In genomic region chr3:25045291-25045690, GRCh38 we compare ENCODE assay signal across 16 cellular contexts.
DNase-seq lines count a peak whose midpoint lies in the region; ATAC-seq and TF ChIP-seq lines count a peak whose summit lies in the region.
"Had no signal": no experiment of that assay in that cellular context is flagged by ENCODE, and none has a peak within 500 bp of the region (broad histone marks: within the 10 kb centered on the region; RNA-seq: fewer than 3 reads in every experiment).

No MANE protein-coding gene starts in this region.

- no peak overlapping the region for H3K4me3 ChIP-seq in HEK293 (ENCODE audit: low read depth, low read length)
- H3K4me3 ChIP-seq in choroid plexus epithelial cell (ENCODE audit: low read depth, low read length) = no peak overlapping the region
- no peak overlapping the region for H3K4me3 ChIP-seq in right cardiac atrium (ENCODE audit: low read length)
- H3K4me3 ChIP-seq in neuronal stem cell (ENCODE audit: low read length in 2 of 2) = no peak overlapping the region
- H3K4me3 ChIP-seq in tibial nerve = no peak overlapping the region
- H3K4me3 ChIP-seq: adrenal gland had no signal

- peak; percentile 80 to 81 for ATAC-seq in right cardiac atrium
- no peak for ATAC-seq in HG02588 (IDR thresholded peaks at IDR 0.05; ENCODE audit: unreplicated experiment)
- no peak for ATAC-seq in GM18909 (IDR thresholded peaks at IDR 0.05; ENCODE audit: poor library complexity, unreplicated experiment)
- ATAC-seq: HCT116; natural killer cell; stimulated activated naive B cell treated with anti-CD40 and anti-IgM and Interleukin-4, amounts not matched to agents 10 μg/mL and 1 μg/mL and 100 μg/mL, for 72 hours had no signal

- H3K27ac ChIP-seq in HEK293 (ENCODE audit: extremely low read depth, low read depth, low read length) = no peak overlapping the region
- H3K27ac ChIP-seq in right cardiac atrium (ENCODE audit: low read length) = peak overlapping the region; percentile 85
- H3K27ac ChIP-seq in neuronal stem cell (replicated peaks; ENCODE audit: low read length) = peak overlapping the region; percentile 79
- H3K27ac ChIP-seq in tibial nerve = peak overlapping the region in 2 of 4 donors; percentile 19 to 53
- H3K27ac ChIP-seq: adrenal gland had no signal

- H2BK15ac ChIP-seq in neuronal stem cell (ENCODE audit: low read length) = no peak overlapping the region

- no peak for TF ChIP-seq POLR2A in tibial nerve (IDR thresholded peaks at IDR 0.05)

- WGBS in right cardiac atrium = 19% methylated on average over 3 of the region's 3 CpGs
- WGBS in neuronal stem cell (ENCODE audit: extremely low coverage in 2 of 2, insufficient read length in 2 of 2, insufficient replicate concordance in 1 of 2), 2 donors = no CpG with 5 or more reads among the region's 3 CpGs
- WGBS in tibial nerve, 2 donors = 11 to 15% methylated on average over 3 of the region's 3 CpGs

- H3K23ac ChIP-seq in neuronal stem cell (ENCODE audit: low read depth, low read length, poor library complexity) = no peak overlapping the region

- TF ChIP-seq EP300 in tibial nerve (IDR thresholded peaks at IDR 0.05) = no peak

- H3K4ac ChIP-seq in neuronal stem cell (ENCODE audit: low read length) = no peak overlapping the region

- POLR2A ChIA-PET in HEK293 (lab: Yijun Ruan, JAX) = no interaction called here

- no peak overlapping the region for H4K8ac ChIP-seq in neuronal stem cell (ENCODE audit: low read depth, low read length)

- H3K36me3 ChIP-seq in HEK293 (ENCODE audit: control insufficient read depth in 2 of 2, insufficient read depth in 1 of 2, low read length in 2 of 2) = no peaks in the 10 kb centered on the region
- no peaks in the 10 kb centered on the region for H3K36me3 ChIP-seq in neuronal stem cell (replicated peaks in 1 of 2; ENCODE audit: control insufficient read depth in 2 of 2, insufficient read depth in 2 of 2, low read length in 2 of 2)
- no peaks in the 10 kb centered on the region for H3K36me3 ChIP-seq in tibial nerve
- H3K36me3 ChIP-seq: adrenal gland had no signal

- H3K9me3 ChIP-seq in HEK293 (ENCODE audit: control insufficient read depth, insufficient read depth, low read depth, low read length) (no peaks in the 10 kb centered on the region), right cardiac atrium (ENCODE audit: control insufficient read depth, low read length) (no peaks in the 10 kb centered on the region), neuronal stem cell (replicated peaks in 1 of 2; ENCODE audit: control insufficient read depth in 2 of 2, insufficient read depth in 1 of 2, low read depth in 1 of 2, low read length in 2 of 2) (peaks cover 0 to 6% of the 10 kb centered on the region in 2 donors), tibial nerve (no peaks in the 10 kb centered on the region)
- H3K9me3 ChIP-seq: adrenal gland had no signal

- peak overlapping the region; percentile 32 for H3K4me2 ChIP-seq in neuronal stem cell (ENCODE audit: insufficient read depth, low read length, poor library complexity, severe bottlenecking)

- no peak overlapping the region for H2AK5ac ChIP-seq in neuronal stem cell (ENCODE audit: low read depth, low read length)

- intact Hi-C loops in right cardiac atrium (cut with DNase I) = no loop called here

- H3K18ac ChIP-seq in neuronal stem cell (ENCODE audit: low read length) = no peak overlapping the region

- no peak overlapping the region for H3K9ac ChIP-seq in neuronal stem cell (ENCODE audit: low read depth, low read length, poor library complexity)

- H2AFZ ChIP-seq in neuronal stem cell (ENCODE audit: low read length) = peak overlapping the region; percentile 71

- H2BK12ac ChIP-seq in neuronal stem cell (ENCODE audit: low read length) = no peak overlapping the region

- H2BK120ac ChIP-seq in neuronal stem cell (ENCODE audit: low read depth, low read length) = no peak overlapping the region

- no peak overlapping the region for H4K91ac ChIP-seq in neuronal stem cell (ENCODE audit: low read depth, low read length, poor library complexity)

- no peaks in the 10 kb centered on the region for H3K4me1 ChIP-seq in HEK293 (ENCODE audit: control insufficient read depth, insufficient read depth, low read length)
- H3K4me1 ChIP-seq in right cardiac atrium (ENCODE audit: control insufficient read depth, insufficient read depth, low read length) = peaks cover 7% of the 10 kb centered on the region
- peaks cover 6 to 13% of the 10 kb centered on the region in 2 donors for H3K4me1 ChIP-seq in neuronal stem cell (ENCODE audit: control insufficient read depth in 2 of 2, insufficient read depth in 1 of 2, low read depth in 1 of 2, low read length in 2 of 2)
- peaks cover 0 to 34% (median 10%) of the 10 kb centered on the region in 4 donors for H3K4me1 ChIP-seq in tibial nerve

- H2BK5ac ChIP-seq in neuronal stem cell (ENCODE audit: low read length) = no peak overlapping the region

- DNase-seq in choroid plexus epithelial cell (ENCODE audit: low read depth) (peak; percentile 40), right cardiac atrium (no peak), neuronal stem cell (ENCODE audit: low spot score) (peak; percentile 66), tibial nerve (ENCODE audit: low spot score in 2 of 2) (no peak), EL (no peak)
- DNase-seq: activated CD8-positive, alpha-beta memory T cell treated with anti-CD3 and anti-CD28 coated beads, Interleukin-2, amount 50 U/mL, for 48 hours; effector CD8-positive, alpha-beta T cell; KBM-7; natural killer cell; NCI-H2227 treated with DMSO at 0.1 percent for 48 hours; stimulated activated naive B cell treated with anti-CD40 and anti-IgM and Interleukin-4, amounts not matched to agents 10 μg/mL and 1 μg/mL and 100 μg/mL, for 72 hours had no signal

- no peaks in the 10 kb centered on the region for H3K27me3 ChIP-seq in right cardiac atrium (ENCODE audit: control insufficient read depth, insufficient read depth)
- H3K27me3 ChIP-seq in neuronal stem cell (ENCODE audit: control insufficient read depth in 3 of 3, insufficient read depth in 3 of 3, low read depth in 1 of 3, low read length in 3 of 3) = no peaks in the 10 kb centered on the region
- no peaks in the 10 kb centered on the region for H3K27me3 ChIP-seq in tibial nerve
- H3K27me3 ChIP-seq: adrenal gland had no signal

- CTCF ChIA-PET in HEK293 (lab: Yijun Ruan, JAX) = interaction anchor here (0.5 to 1.1 kb wide), 3 partner anchors 11 to 865 kb away, joined by 3 to 4 read pairs (median 4); no protein-coding TSS in a partner anchor

- no peak overlapping the region for H3K14ac ChIP-seq in neuronal stem cell (ENCODE audit: low read length)

- no peaks in the 10 kb centered on the region for H3K79me1 ChIP-seq in neuronal stem cell (ENCODE audit: low read depth, low read length)

- TF ChIP-seq CTCF in HEK293 (tag by site-specific recombination; IDR thresholded peaks at IDR 0.05) = no peak
- TF ChIP-seq CTCF in choroid plexus epithelial cell (conservative IDR thresholded peaks at IDR 0.05; ENCODE audit: low read depth, low read length) = no peak
- no peak for TF ChIP-seq CTCF in tibial nerve (IDR thresholded peaks at IDR 0.05)

TF ChIP-seq in HEK293, 187 proteins besides CTCF, POLR2A, EP300 and RAD21:
- TF ChIP-seq ZIC2 (tag by site-specific recombination; IDR thresholded peaks at IDR 0.05) = no peak
- TF ChIP-seq ZNF555 (tag by site-specific recombination; conservative IDR thresholded peaks at IDR 0.05) = no peak
- peak; percentile 6; the same call in 1 of the 2 replicates for TF ChIP-seq ZNF398 (tag by site-specific recombination; IDR thresholded peaks at IDR 0.05)

Comparison
In these comparisons a context has a peak if more than half of its experiments do, and no peak if none do; other contexts are left out.
1. DNase-seq: peak in choroid plexus epithelial cell (single experiment) and neuronal stem cell (single experiment); none in right cardiac atrium (0 of 3), tibial nerve (0 of 2) and EL (single experiment).
2. ATAC-seq: peak in right cardiac atrium (2 of 2); none in HG02588 (single experiment) and GM18909 (single experiment).